Comparison of ENCODE assay signal across 8 cellular contexts in genomic region chr5:138754699-138755057, GRCh38. TPM values are rescaled to one million over a fixed set of nuclear protein-coding genes. Genes with fewer than 3 reads are reported as not detected.
A peak's percentile ranks its signal among the peaks of the same experiment; 100 is the strongest.
DNase-seq lines count a peak whose midpoint lies in the region; ATAC-seq and TF ChIP-seq lines count a peak whose summit lies in the region.

No MANE protein-coding gene starts in this region.

- POLR2A ChIA-PET in A673 (lab: Charles Lee; ENCODE audit: low non-redundant PET): no interaction called here

- 62% methylated on average over 14 of the region's 14 CpGs for WGBS in HUES64

- H3K27ac ChIP-seq in A673 (ENCODE audit: low read depth, low read length, poor library complexity, severe bottlenecking): peak overlapping the region; percentile 94
- H3K27ac ChIP-seq in HUES64 (ENCODE audit: low read depth, low read length): no peak overlapping the region
- H3K27ac ChIP-seq in muscle layer of duodenum (ENCODE audit: low read length): peak overlapping the region; percentile 93

- H3K4me3 Mint-ChIP-seq in chondrocyte (ENCODE audit: unreplicated experiment): peak overlapping the region; percentile 93

- TF ChIP-seq CTCF in A673 (conservative IDR thresholded peaks at IDR 0.05; ENCODE audit: low read depth, low read length) (no peak), chondrocyte (IDR thresholded peaks at IDR 0.05) (no peak)

- H3K9me3 ChIP-seq in A673 (ENCODE audit: low read depth, low read length, poor library complexity, severe bottlenecking) (no peaks in the 10 kb centered on the region), HUES64 (ENCODE audit: insufficient read depth, low read depth, low read length) (peaks cover 8% of the 10 kb centered on the region), muscle layer of duodenum (ENCODE audit: control insufficient read depth in 1 of 2, low read length in 2 of 2) (peaks cover 0 to 3% of the 10 kb centered on the region in 2 donors)

- BruUV-seq in A673 (replicated peaks; lab: Mats Ljungman, UMichigan): no TSS peak

- CTCF ChIA-PET in A673 (lab: Charles Lee): no interaction called here

- no peaks in the 10 kb centered on the region for H3K27me3 ChIP-seq in A673 (replicated peaks; ENCODE audit: insufficient read depth, low read depth, low read length, poor library complexity)
- no peaks in the 10 kb centered on the region for H3K27me3 ChIP-seq in HUES64 (ENCODE audit: insufficient read depth, low read length)
- H3K27me3 ChIP-seq in muscle layer of duodenum (ENCODE audit: low read depth, low read length): no peaks in the 10 kb centered on the region

- H3K27ac Mint-ChIP-seq in chondrocyte (ENCODE audit: unreplicated experiment): peak overlapping the region; percentile 99

- DNase-seq in A673 (ENCODE audit: low spot score) (no peak), chondrocyte (ENCODE audit: low spot score) (no peak)
- DNase-seq in stimulated activated CD4-positive, alpha-beta T cell treated with anti-CD3 and anti-CD28 coated beads, Interleukin-12 subunit alpha, Interleukin-12 subunit beta, amount 100 ng/mL, for 4 hours: no peak

- intact Hi-C loops in A673 (cut with micrococcal nuclease; ENCODE audit: unreplicated experiment): loop anchor here (5.0 kb wide), 1 partner anchor 508 kb away; no protein-coding TSS in a partner anchor

- peak overlapping the region; percentile 97; the same call in 1 of the 2 replicates for H3K9ac ChIP-seq in HUES64 (ENCODE audit: low read depth, low read length)

- H3K27me3 Mint-ChIP-seq in chondrocyte (ENCODE audit: low read depth): no peaks in the 10 kb centered on the region

- peaks cover 15% of the 10 kb centered on the region for H3K4me1 ChIP-seq in A673 (ENCODE audit: insufficient read depth, low read length, poor library complexity, severe bottlenecking)
- H3K4me1 ChIP-seq in HUES64 (ENCODE audit: insufficient read depth, low read length): peaks cover 17% of the 10 kb centered on the region; the same call in 1 of the 2 replicates
- H3K4me1 ChIP-seq in muscle layer of duodenum (ENCODE audit: control insufficient read depth in 1 of 2, insufficient read depth in 2 of 2, low read length in 2 of 2): peaks cover 11 to 23% of the 10 kb centered on the region in 2 donors

- H3K9me3 Mint-ChIP-seq in chondrocyte (ENCODE audit: low read depth): peaks cover 4% of the 10 kb centered on the region

- peaks cover 3% of the 10 kb centered on the region for H3K36me3 ChIP-seq in A673 (ENCODE audit: insufficient read depth, low read length, poor library complexity, severe bottlenecking)
- H3K36me3 ChIP-seq in HUES64 (ENCODE audit: insufficient read depth, low read length): peaks cover 38% of the 10 kb centered on the region
- H3K36me3 ChIP-seq in muscle layer of duodenum (ENCODE audit: control insufficient read depth in 1 of 2, insufficient read depth in 2 of 2, low read length in 2 of 2): peaks cover 6 to 14% of the 10 kb centered on the region in 2 donors

- no peak for ATAC-seq in HG03520 (IDR thresholded peaks at IDR 0.05; ENCODE audit: unreplicated experiment)
- ATAC-seq in GM18867 (IDR thresholded peaks at IDR 0.05; ENCODE audit: unreplicated experiment): no peak
- no peak for ATAC-seq in HG03342 (IDR thresholded peaks at IDR 0.05; ENCODE audit: unreplicated experiment)

- H3K36me3 Mint-ChIP-seq in chondrocyte (ENCODE audit: low read depth): peaks cover 25% of the 10 kb centered on the region

- peak overlapping the region; percentile 100 for H3K4me3 ChIP-seq in A673 (ENCODE audit: low read depth, low read length, poor library complexity, severe bottlenecking)
- peak overlapping the region; percentile 99 for H3K4me3 ChIP-seq in HUES64 (ENCODE audit: low read length)
- peak overlapping the region; percentile 64 to 75 for H3K4me3 ChIP-seq in muscle layer of duodenum (ENCODE audit: low read depth in 1 of 2, low read length in 2 of 2)

- peaks cover 48% of the 10 kb centered on the region for H3K4me1 Mint-ChIP-seq in chondrocyte (ENCODE audit: low read depth)

RNA-seq across cellular contexts. Expression of gene CTNNA1, which starts 1.5 kb away (rescaled TPM):
- total RNA-seq in A673 (2021) (249 and 250 TPM in 2 replicates), chondrocyte (326 to 397 TPM (median 393 TPM) in 3 replicates)
- polyA plus RNA-seq in HUES64 (2013, experiment 1 of 2): 191 TPM
- 196 TPM for polyA plus RNA-seq in HUES64 (2013, experiment 2 of 2)
